ENCODE assay signal across 1 cellular context in genomic region chr10:74871595-74872382, GRCh38.
TF ChIP-seq lines count a peak whose summit lies in the region.

No MANE protein-coding gene starts in this region.

TF ChIP-seq in GM12878, 131 proteins besides CTCF, POLR2A, EP300 and RAD21 (continued from another document):
- peak; percentile 53 for TF ChIP-seq RELB (IDR thresholded peaks at IDR 0.05; ENCODE audit: low read depth)
- TF ChIP-seq SMC3 (IDR thresholded peaks at IDR 0.05; ENCODE audit: borderline replicate concordance, low read length): no peak
- TF ChIP-seq STAT1 (conservative IDR thresholded peaks at IDR 0.05): no peak
- TF ChIP-seq BHLHE40 (IDR thresholded peaks at IDR 0.05; ENCODE audit: borderline replicate concordance in 1 of 2, low read depth in 2 of 2, low read length in 1 of 2): peak in 1 of 2 experiments; percentile 16; a peak in 1 of 4 replicates
- TF ChIP-seq NFIC (IDR thresholded peaks at IDR 0.05; ENCODE audit: low read depth, low read length): peak; percentile 69
- no peak for TF ChIP-seq SMAD5 (IDR thresholded peaks at IDR 0.05; ENCODE audit: low read depth)
- TF ChIP-seq GATAD2B (conservative IDR thresholded peaks at IDR 0.05; ENCODE audit: low read depth): 0 out of 2 replicates have a peak, but pooled peaks have one; percentile 21
- no peak for TF ChIP-seq KAT2A (conservative IDR thresholded peaks at IDR 0.05; ENCODE audit: control insufficient read depth, low read depth, low read length)
- no peak; the same call in 1 of the 2 replicates for TF ChIP-seq EED (IDR thresholded peaks at IDR 0.05; ENCODE audit: low read depth)
- TF ChIP-seq IRF4 (IDR thresholded peaks at IDR 0.05; ENCODE audit: low read depth, low read length): peak; percentile 78; the same call in 1 of the 2 replicates
- peak; percentile 48; the same call in 1 of the 2 replicates for TF ChIP-seq BCL11A (IDR thresholded peaks at IDR 0.05; ENCODE audit: low read depth, low read length)
- no peak for TF ChIP-seq CEBPZ (IDR thresholded peaks at IDR 0.05; ENCODE audit: low read depth, low read length)
- TF ChIP-seq ATF3 (IDR thresholded peaks at IDR 0.05; ENCODE audit: borderline replicate concordance, extremely low read depth, low read depth, low read length): no peak
- 0 out of 3 replicates have a peak, but pooled peaks of 1 of the 2 experiments have one; percentile 39 for TF ChIP-seq EGR1 (IDR thresholded peaks at IDR 0.05; ENCODE audit: borderline replicate concordance in 1 of 2, low read depth in 2 of 2, low read length in 2 of 2)
